Comparison of ENCODE assay signal across 20 cellular contexts in the genomic region with DNA sequence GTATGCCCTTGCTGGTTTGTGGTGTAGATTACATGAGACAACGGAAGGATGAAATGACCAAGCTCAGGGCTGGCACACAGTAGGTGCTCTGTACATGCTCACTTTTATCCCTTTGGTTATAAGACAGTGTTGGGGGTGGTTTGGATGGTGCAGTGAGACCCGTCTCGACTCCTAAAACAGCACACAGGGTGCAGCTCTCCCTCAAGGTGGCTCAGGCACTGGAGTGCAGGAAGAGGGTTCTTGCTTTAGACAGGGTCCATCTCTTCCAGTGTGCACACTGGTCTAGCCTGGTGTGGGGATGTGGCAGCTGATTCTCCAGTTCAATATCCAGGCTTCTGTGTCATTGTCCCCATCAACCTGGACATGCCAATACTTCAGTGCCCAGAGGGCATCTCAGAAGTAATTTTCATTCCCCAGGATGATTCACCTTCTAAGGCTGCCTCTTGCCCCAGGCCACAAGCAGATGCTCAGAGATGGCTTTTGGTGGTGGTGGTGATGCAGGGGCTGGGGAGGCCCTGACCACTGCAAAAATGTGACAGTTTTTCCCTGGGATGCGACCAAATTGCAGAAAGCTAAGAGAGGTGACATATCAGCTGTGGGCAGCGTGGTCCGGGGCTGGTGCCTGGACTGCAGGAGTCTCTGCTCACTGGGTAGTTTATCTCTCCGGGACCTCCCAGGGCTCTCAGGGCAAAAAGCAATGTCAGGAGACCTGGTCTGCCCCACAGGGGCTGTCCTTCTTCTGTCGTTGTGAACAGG. TPM values are rescaled to one million over a fixed set of nuclear protein-coding genes. Genes with fewer than 3 reads are reported as not detected.
A peak's percentile ranks its signal among the peaks of the same experiment; 100 is the strongest.
DNase-seq lines count a peak whose midpoint lies in the region; ATAC-seq and TF ChIP-seq lines count a peak whose summit lies in the region.
"Had no signal": no experiment of that assay in that cellular context is flagged by ENCODE, and none has a peak within 500 bp of the region (broad histone marks: within the 10 kb centered on the region; RNA-seq: fewer than 3 reads in every experiment).

No MANE protein-coding gene starts in this region.

- peaks cover 8% of the 10 kb centered on the region for H3K27me3 Mint-ChIP-seq in neural progenitor cell (ENCODE audit: insufficient read depth, low read depth)
- H3K27me3 Mint-ChIP-seq in type B pancreatic cell: peaks cover 8% of the 10 kb centered on the region

- H3K27ac ChIP-seq in ascending aorta (peak overlapping the region; percentile 83 to 93), neural progenitor cell (no peak overlapping the region)
- H3K27ac ChIP-seq: C4-2B, right lobe of liver had no signal

- peaks cover 8 to 52% of the 10 kb centered on the region in 2 donors for H3K4me1 ChIP-seq in ascending aorta
- H3K4me1 ChIP-seq in neural progenitor cell: peaks cover 23% of the 10 kb centered on the region
- H3K4me1 ChIP-seq: right lobe of liver had no signal

- H3F3A ChIP-seq in neural progenitor cell (ENCODE audit: low read depth): peaks cover 18% of the 10 kb centered on the region

- H3K9me3 Mint-ChIP-seq in neural progenitor cell: no peaks in the 10 kb centered on the region
- H3K9me3 Mint-ChIP-seq in type B pancreatic cell: no peaks in the 10 kb centered on the region
- H3K9me3 Mint-ChIP-seq: activated T-cell treated with anti-CD3 and anti-CD28 coated beads, Interleukin-2, amount 50 U/mL, for 4 hours; naive thymus-derived CD4-positive, alpha-beta T cell had no signal

- peak; percentile 88 for DNase-seq in M059J (ENCODE audit: low read depth)
- peak in 1 of 2 donors; percentile 53 for DNase-seq in ascending aorta (ENCODE audit: low spot score in 2 of 2)
- no peak for DNase-seq in neural progenitor cell (ENCODE audit: low spot score)
- peak; percentile 54 for DNase-seq in type B pancreatic cell (ENCODE audit: extremely low spot score, unreplicated experiment)
- no peak for DNase-seq in stimulated activated CD4-positive, alpha-beta T cell treated with anti-CD3 and anti-CD28 coated beads, Interleukin-4, amount 100 ng/mL, for 4 hours
- DNase-seq: activated T-cell treated with anti-CD3 and anti-CD28 coated beads, Interleukin-2, amount 50 U/mL, for 4 hours; DMS79 treated with DMSO at 0.1 percent for 48 hours; hypothalamus; naive thymus-derived CD4-positive, alpha-beta T cell; NCI-H1048; NCI-H748 treated with DMSO at 0.1 percent for 48 hours; stimulated activated CD4-positive, alpha-beta T cell treated with anti-CD3 and anti-CD28 coated beads, Interleukin-4, amount 100 ng/mL, for 1 hour had no signal

- H3K4me1 Mint-ChIP-seq in neural progenitor cell: peaks cover 14% of the 10 kb centered on the region
- peaks cover 29% of the 10 kb centered on the region for H3K4me1 Mint-ChIP-seq in type B pancreatic cell (ENCODE audit: unreplicated experiment)
- H3K4me1 Mint-ChIP-seq: naive thymus-derived CD4-positive, alpha-beta T cell had no signal

- no peaks in the 10 kb centered on the region for H3K36me3 Mint-ChIP-seq in neural progenitor cell
- no peaks in the 10 kb centered on the region for H3K36me3 Mint-ChIP-seq in type B pancreatic cell
- H3K36me3 Mint-ChIP-seq: naive thymus-derived CD4-positive, alpha-beta T cell had no signal

- H3K4me3 ChIP-seq in ascending aorta (no peak overlapping the region), neural progenitor cell (no peak overlapping the region)
- H3K4me3 ChIP-seq: right lobe of liver had no signal

- H3K27me3 ChIP-seq in ascending aorta (no peaks in the 10 kb centered on the region), neural progenitor cell (no peaks in the 10 kb centered on the region)
- H3K27me3 ChIP-seq: right lobe of liver had no signal

- H3K4me3 Mint-ChIP-seq in neural progenitor cell (no peak overlapping the region), type B pancreatic cell (no peak overlapping the region)
- H3K4me3 Mint-ChIP-seq: activated T-cell treated with anti-CD3 and anti-CD28 coated beads, Interleukin-2, amount 50 U/mL, for 4 hours; naive thymus-derived CD4-positive, alpha-beta T cell had no signal

- no peak overlapping the region for H2AFZ ChIP-seq in neural progenitor cell (replicated peaks)

- no peaks in the 10 kb centered on the region for H3K9me3 ChIP-seq in ascending aorta
- H3K9me3 ChIP-seq in neural progenitor cell (ENCODE audit: low read depth): no peaks in the 10 kb centered on the region
- H3K9me3 ChIP-seq: right lobe of liver had no signal

- intact Hi-C loops in ascending aorta (cut with DNase I): no loop called here

- H3K79me2 ChIP-seq in neural progenitor cell (ENCODE audit: low read depth): no peaks in the 10 kb centered on the region

- no peak for ATAC-seq in HG03045 (IDR thresholded peaks at IDR 0.05; ENCODE audit: unreplicated experiment)
- ATAC-seq in GM19463 (IDR thresholded peaks at IDR 0.05; ENCODE audit: unreplicated experiment): no peak
- ATAC-seq: activated T-cell treated with anti-CD3 and anti-CD28 coated beads, Interleukin-2, amount 50 U/mL, for 4 hours; naive thymus-derived CD4-positive, alpha-beta T cell; right lobe of liver had no signal

- no peak overlapping the region for H3K4me2 ChIP-seq in neural progenitor cell

- H3K27ac Mint-ChIP-seq in neural progenitor cell (peak overlapping the region; percentile 65), type B pancreatic cell (peak overlapping the region; percentile 34)
- H3K27ac Mint-ChIP-seq: naive thymus-derived CD4-positive, alpha-beta T cell had no signal

- TF ChIP-seq CTCF in ascending aorta (IDR thresholded peaks at IDR 0.05): no peak
- no peak for TF ChIP-seq CTCF in neural progenitor cell (IDR thresholded peaks at IDR 0.05)
- no peak for TF ChIP-seq CTCF in type B pancreatic cell (conservative IDR thresholded peaks at IDR 0.05)

- H3K9ac ChIP-seq in neural progenitor cell: no peak overlapping the region

- H3K36me3 ChIP-seq in ascending aorta (no peaks in the 10 kb centered on the region), neural progenitor cell (no peaks in the 10 kb centered on the region)
- H3K36me3 ChIP-seq: right lobe of liver had no signal

- H4K20me1 ChIP-seq in neural progenitor cell (ENCODE audit: low read depth): no peaks in the 10 kb centered on the region

RNA-seq across cellular contexts. Expression of a gene that starts 39.9 kb away (rescaled TPM):
- not detected in 2 replicates for total RNA-seq in M059J (2014; rRNA removed; shearing (Covaris generic))
- total RNA-seq in ascending aorta (not detected), neural progenitor cell (ENCODE audit: low replicate concordance) (not detected in 2 replicates), type B pancreatic cell (ENCODE audit: low replicate concordance) (not detected in 2 replicates)
- total RNA-seq: activated T-cell treated with anti-CD3 and anti-CD28 coated beads, Interleukin-2, amount 50 U/mL, for 4 hours; chondrocyte; epithelial cell of proximal tubule; H4; naive thymus-derived CD4-positive, alpha-beta T cell; right lobe of liver; T-helper 1 cell treated with Interleukin-12 subunit alpha and Interleukin-12 subunit beta and Interleukin-4 antibody, amounts not matched to agents 30 ng/mL and 1 ng/mL, for 36 hours had no signal

RNA-seq across cellular contexts. Expression of a gene that starts 58.1 kb away (rescaled TPM):
- total RNA-seq in M059J (2014; rRNA removed; shearing (Covaris generic)): 0.39 and 2.3 TPM in 2 replicates
- total RNA-seq in ascending aorta (8.5 TPM), neural progenitor cell (ENCODE audit: low replicate concordance) (7.0 and 10.4 TPM in 2 replicates), type B pancreatic cell (ENCODE audit: low replicate concordance) (14.2 and 17.9 TPM in 2 replicates)

Comparison
In these comparisons a context has a peak if more than half of its experiments do, and no peak if none do; other contexts are left out.
1. DNase-seq: peak in M059J (single experiment) and type B pancreatic cell (single experiment); none in neural progenitor cell (single experiment) and stimulated activated CD4-positive, alpha-beta T cell treated with anti-CD3 and anti-CD28 coated beads, Interleukin-4, amount 100 ng/mL, for 4 hours (0 of 2).